Comparison of ENCODE assay signal across 17 cellular contexts in genomic region chr3:10778492-10779292, GRCh38. TPM values are rescaled to one million over a fixed set of nuclear protein-coding genes. Genes with fewer than 3 reads are reported as not detected.
"Had no signal": no experiment of that assay in that cellular context is flagged by ENCODE, and none has a peak within 500 bp of the region (broad histone marks: within the 10 kb centered on the region; RNA-seq: fewer than 3 reads in every experiment).

No MANE protein-coding gene starts in this region.

- H3K27ac ChIP-seq: hepatocyte had no signal

- H3K27me3 ChIP-seq: hepatocyte had no signal

- H3K4me3 Mint-ChIP-seq: naive thymus-derived CD4-positive, alpha-beta T cell; nephron progenitor cell had no signal

- H3K9me3 Mint-ChIP-seq: nephron progenitor cell had no signal

- H3K27ac Mint-ChIP-seq: naive thymus-derived CD4-positive, alpha-beta T cell had no signal

- ATAC-seq: naive thymus-derived CD4-positive, alpha-beta T cell had no signal

- H3K36me3 Mint-ChIP-seq: naive thymus-derived CD4-positive, alpha-beta T cell had no signal

- H3K4me3 ChIP-seq: hepatocyte had no signal

- H3K4me1 Mint-ChIP-seq: nephron progenitor cell had no signal

- DNase-seq: dermis blood vessel endothelial cell; erythroblast; foreskin melanocyte; kidney glomerular epithelial cell; mammary epithelial cell; naive thymus-derived CD4-positive, alpha-beta T cell; nephron progenitor cell; posterior cingulate gyrus; small intestine; stimulated activated CD4-positive, alpha-beta T cell treated with anti-CD3 and anti-CD28 coated beads, Interleukin-12 subunit alpha, Interleukin-12 subunit beta, amount 100 ng/mL, for 4 hours; stimulated activated naive CD4-positive, alpha-beta T cell treated with Interleukin-2 at 50 U/mL for 16 hours; trophoblast cell had no signal

RNA-seq across cellular contexts. Expression of gene SLC6A11, which starts 37.3 kb away (rescaled TPM):
- total RNA-seq: dermis blood vessel endothelial cell; endothelial cell of umbilical vein; mesenteric fat pad; naive thymus-derived CD4-positive, alpha-beta T cell; osteocyte; pulmonary artery endothelial cell had no signal
